In the genomic region with DNA sequence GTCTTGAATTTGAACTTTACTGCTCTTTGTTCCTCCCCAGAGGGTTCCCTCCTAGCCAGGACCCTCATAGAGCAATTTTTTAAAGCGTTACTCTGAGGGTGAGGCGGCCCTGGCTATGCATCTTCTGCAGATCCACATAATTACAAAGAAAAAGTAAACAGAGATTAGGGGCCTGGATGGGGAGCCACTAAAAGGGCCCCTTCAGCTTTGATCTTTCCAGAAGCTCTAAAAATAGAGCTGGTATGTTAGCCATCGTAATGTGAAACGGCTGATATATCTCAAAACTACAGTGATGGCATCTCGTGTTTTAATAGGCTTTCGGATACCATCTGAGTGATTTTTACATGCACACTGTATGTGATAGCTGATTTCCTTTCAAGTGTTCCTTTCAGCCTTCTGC, we compare ENCODE assay signal across 12 cellular contexts.
DNase-seq lines count a peak whose midpoint lies in the region; ATAC-seq, FAIRE-seq and TF ChIP-seq lines count a peak whose summit lies in the region.
"Had no signal": no experiment of that assay in that cellular context is flagged by ENCODE, and none has a peak within 500 bp of the region (broad histone marks: within the 10 kb centered on the region; RNA-seq: fewer than 3 reads in every experiment).

No MANE protein-coding gene starts in this region.

- peak overlapping the region; percentile 34 for H3K27ac ChIP-seq in cingulate gyrus (ENCODE audit: low read depth, low read length)
- H3K27ac ChIP-seq in muscle layer of duodenum (ENCODE audit: low read length): peak overlapping the region; percentile 39
- H3K27ac ChIP-seq in tibial artery: peak overlapping the region; percentile 63 to 68
- H3K27ac ChIP-seq in small intestine (ENCODE audit: low read depth in 1 of 2, low read length in 1 of 2): no peak overlapping the region

- peak; percentile 65 for DNase-seq in NCI-H748 (lab: John Stamatoyannopoulos, UW; ENCODE audit: unreplicated experiment)
- DNase-seq in tibial artery: no peak
- no peak for DNase-seq in NK-92 treated with Interleukin-12 subunit alpha and Interleukin-12 subunit beta, amount 100 ng/mL, for 24 hours (lab: John Stamatoyannopoulos, UW)
- DNase-seq in activated T-cell treated with anti-CD3 and anti-CD28 coated beads, Interleukin-2, amount 50 U/mL, for 72 hours: no peak
- no peak for DNase-seq in NCI-H187 treated with DMSO at 0.1 percent for 48 hours (lab: John Stamatoyannopoulos, UW)
- DNase-seq in small intestine: no peak
- DNase-seq: GOT3; stimulated activated naive CD4-positive, alpha-beta T cell treated with Interleukin-2 at 50 U/mL for 16 hours had no signal

- peaks cover 0 to 2% of the 10 kb centered on the region in 2 donors for H3K36me3 ChIP-seq in muscle layer of duodenum (ENCODE audit: control insufficient read depth in 1 of 2, insufficient read depth in 2 of 2, low read length in 2 of 2)
- no peaks in the 10 kb centered on the region for H3K36me3 ChIP-seq in tibial artery
- H3K36me3 ChIP-seq in small intestine (ENCODE audit: control insufficient read depth in 2 of 2, insufficient read depth in 2 of 2, low read length in 2 of 2): no peaks in the 10 kb centered on the region

- peaks cover 0 to 4% of the 10 kb centered on the region in 2 donors for H3K4me1 ChIP-seq in muscle layer of duodenum (ENCODE audit: control insufficient read depth in 1 of 2, insufficient read depth in 2 of 2, low read length in 2 of 2)
- H3K4me1 ChIP-seq in tibial artery: peaks cover 0 to 16% (median 6%) of the 10 kb centered on the region in 4 donors
- H3K4me1 ChIP-seq in small intestine (ENCODE audit: control insufficient read depth in 2 of 2, insufficient read depth in 1 of 2, low read depth in 1 of 2, low read length in 1 of 2): no peaks in the 10 kb centered on the region

- H3K27me3 ChIP-seq in muscle layer of duodenum (ENCODE audit: low read depth, low read length) (no peaks in the 10 kb centered on the region), tibial artery (no peaks in the 10 kb centered on the region), small intestine (ENCODE audit: control insufficient read depth in 2 of 2, insufficient read depth in 2 of 2, low read length in 2 of 2) (no peaks in the 10 kb centered on the region)

- H3K27me3 Mint-ChIP-seq in activated T-cell treated with anti-CD3 and anti-CD28 coated beads, Interleukin-2, amount 50 U/mL, for 72 hours (ENCODE audit: low read depth): no peaks in the 10 kb centered on the region

- H3K27ac Mint-ChIP-seq in activated T-cell treated with anti-CD3 and anti-CD28 coated beads, Interleukin-2, amount 50 U/mL, for 72 hours: no peak overlapping the region
- H3K27ac Mint-ChIP-seq: activated T-helper 2 cell treated with anti-CD3 and anti-CD28 coated beads, Interferon-gamma antibody, Interleukin-2, Interleukin-4, amounts not matched to agents 10 μg/mL and 5 μg/mL and 100 μg/mL, durations not matched to agents 14 hours and 24 hours and 36 hours had no signal

- WGBS in small intestine, 3 donors: 50 to 63% (median 60%) methylated on average over 6 of the region's 6 CpGs

- peaks cover 0 to 13% of the 10 kb centered on the region in 2 donors for H3K36me3 Mint-ChIP-seq in activated T-cell treated with anti-CD3 and anti-CD28 coated beads, Interleukin-2, amount 50 U/mL, for 72 hours (ENCODE audit: insufficient read depth in 2 of 2)

- H3K9me3 Mint-ChIP-seq in activated T-cell treated with anti-CD3 and anti-CD28 coated beads, Interleukin-2, amount 50 U/mL, for 72 hours: no peaks in the 10 kb centered on the region
- H3K9me3 Mint-ChIP-seq: activated T-helper 2 cell treated with anti-CD3 and anti-CD28 coated beads, Interferon-gamma antibody, Interleukin-2, Interleukin-4, amounts not matched to agents 10 μg/mL and 5 μg/mL and 100 μg/mL, durations not matched to agents 14 hours and 24 hours and 36 hours had no signal

- intact Hi-C loops in tibial artery (cut with DNase I; ENCODE audit: low total_unique reads): no loop called here

- no peak for FAIRE-seq in small intestine (lab: Jason Lieb, UNC)
- FAIRE-seq: bronchial epithelial cell had no signal

- H3K4me3 Mint-ChIP-seq in activated T-cell treated with anti-CD3 and anti-CD28 coated beads, Interleukin-2, amount 50 U/mL, for 72 hours: no peak overlapping the region

- no peaks in the 10 kb centered on the region for H3K4me1 Mint-ChIP-seq in activated T-cell treated with anti-CD3 and anti-CD28 coated beads, Interleukin-2, amount 50 U/mL, for 72 hours (ENCODE audit: low read depth)

- no peak for TF ChIP-seq CTCF in tibial artery (IDR thresholded peaks at IDR 0.05)

- ATAC-seq in activated T-cell treated with anti-CD3 and anti-CD28 coated beads, Interleukin-2, amount 50 U/mL, for 72 hours (replicated peaks in 1 of 2): no peak

- H3K4me3 ChIP-seq in muscle layer of duodenum (ENCODE audit: low read depth in 1 of 2, low read length in 2 of 2) (no peak overlapping the region), tibial artery (peak overlapping the region; percentile 17 to 32), small intestine (ENCODE audit: low read depth in 1 of 2, low read length in 2 of 2) (no peak overlapping the region)

- H3K9me3 ChIP-seq in muscle layer of duodenum (ENCODE audit: control insufficient read depth in 1 of 2, low read length in 2 of 2) (no peaks in the 10 kb centered on the region), tibial artery (no peaks in the 10 kb centered on the region), small intestine (ENCODE audit: control insufficient read depth, low read depth) (no peaks in the 10 kb centered on the region)

Comparison
In these comparisons a context has a peak if more than half of its experiments do, and no peak if none do; other contexts are left out.
1. H3K27ac ChIP-seq: peak in cingulate gyrus (single experiment), muscle layer of duodenum (single experiment) and tibial artery (2 of 2); none in small intestine (0 of 2).
2. H3K4me3 ChIP-seq: peak in tibial artery (2 of 2); none in muscle layer of duodenum (0 of 2) and small intestine (0 of 2).